ENCODE assay signal across 31 cellular contexts in genomic region chr11:34182921-34183685, GRCh38.
"Had no signal": no experiment of that assay in that cellular context is flagged by ENCODE, and none has a peak within 500 bp of the region (broad histone marks: within the 10 kb centered on the region; RNA-seq: fewer than 3 reads in every experiment).

No MANE protein-coding gene starts in this region.

- H3K4me3 Mint-ChIP-seq: activated naive CD8-positive, alpha-beta T cell treated with anti-CD3 and anti-CD28 coated beads, Interleukin-2, amount 10 ng/mL, durations not matched to agents 7 days and 5 days; activated T-cell treated with anti-CD3 and anti-CD28 coated beads, Interleukin-2, amount 50 U/mL, for 24 hours; immature natural killer cell; naive thymus-derived CD8-positive, alpha-beta T cell; neural crest cell; stimulated activated naive CD8-positive, alpha-beta T cell treated with anti-CD3 and anti-CD28 coated beads, Interleukin-15, Interleukin-2, amounts not matched to agents 100 ng/mL and 50 ng/mL, for 24 hours; T-cell; T-helper 2 cell treated with Interferon-gamma antibody and Interleukin-4, amounts not matched to agents 5 μg/mL and 100 μg/mL, for 36 hours had no signal

- H3K27me3 ChIP-seq: brain microvascular endothelial cell, left lung, right atrium auricular region, thyroid gland, upper lobe of left lung, vagina had no signal

- H3K9me3 Mint-ChIP-seq: activated naive CD8-positive, alpha-beta T cell treated with anti-CD3 and anti-CD28 coated beads, Interleukin-2, amount 10 ng/mL, durations not matched to agents 7 days and 5 days; activated T-cell treated with anti-CD3 and anti-CD28 coated beads, Interleukin-2, amount 50 U/mL, for 24 hours; immature natural killer cell; naive thymus-derived CD8-positive, alpha-beta T cell; neural crest cell; stimulated activated naive CD8-positive, alpha-beta T cell treated with anti-CD3 and anti-CD28 coated beads, Interleukin-15, Interleukin-2, amounts not matched to agents 100 ng/mL and 50 ng/mL, for 24 hours; T-cell; T-helper 2 cell treated with Interferon-gamma antibody and Interleukin-4, amounts not matched to agents 5 μg/mL and 100 μg/mL, for 36 hours had no signal

- H3K36me3 Mint-ChIP-seq: activated naive CD8-positive, alpha-beta T cell treated with anti-CD3 and anti-CD28 coated beads, Interleukin-2, amount 10 ng/mL, durations not matched to agents 7 days and 5 days; immature natural killer cell; naive thymus-derived CD8-positive, alpha-beta T cell; T-cell had no signal

- H3K4me1 Mint-ChIP-seq: immature natural killer cell; naive thymus-derived CD8-positive, alpha-beta T cell; T-cell had no signal

- H3K4me3 ChIP-seq: left lung, lower lobe of right lung, psoas muscle, right atrium auricular region, smooth muscle cell, thyroid gland, upper lobe of left lung, vagina had no signal

- FAIRE-seq: astrocyte had no signal

- H3K27ac Mint-ChIP-seq: activated naive CD8-positive, alpha-beta T cell treated with anti-CD3 and anti-CD28 coated beads, Interleukin-2, amount 10 ng/mL, durations not matched to agents 7 days and 5 days; activated T-cell treated with anti-CD3 and anti-CD28 coated beads, Interleukin-2, amount 50 U/mL, for 24 hours; immature natural killer cell; stimulated activated naive CD8-positive, alpha-beta T cell treated with anti-CD3 and anti-CD28 coated beads, Interleukin-15, Interleukin-2, amounts not matched to agents 100 ng/mL and 50 ng/mL, for 24 hours; T-cell; T-helper 2 cell treated with Interferon-gamma antibody and Interleukin-4, amounts not matched to agents 5 μg/mL and 100 μg/mL, for 36 hours had no signal

- H3K36me3 ChIP-seq: brain microvascular endothelial cell, left lung, lower lobe of right lung, right atrium auricular region, thyroid gland, upper lobe of left lung, vagina had no signal

- DNase-seq: activated CD4-positive, alpha-beta T cell treated with anti-CD3 and anti-CD28 coated beads for 4 hours; activated CD4-positive, alpha-beta T cell treated with anti-CD3 and anti-CD28 coated beads, Interleukin-2, amount 50 U/mL, for 48 hours; activated CD4-positive, CD25-positive, alpha-beta regulatory T cell; activated CD8-positive, alpha-beta memory T cell treated with anti-CD3 and anti-CD28 coated beads, Interleukin-2, amount 50 U/mL, for 48 hours; activated naive CD4-positive, alpha-beta T cell; activated naive CD8-positive, alpha-beta T cell treated with anti-CD3 and anti-CD28 coated beads, Interleukin-2, amount 10 ng/mL, durations not matched to agents 7 days and 5 days; activated T-cell treated with anti-CD3 and anti-CD28 coated beads, Interleukin-2, amount 50 U/mL, for 24 hours; amniotic stem cell; brain microvascular endothelial cell; foreskin fibroblast; head of caudate nucleus; hypothalamus; immature natural killer cell; left lung; mesenchymal stem cell; naive thymus-derived CD8-positive, alpha-beta T cell; occipital lobe; stimulated activated CD4-positive, alpha-beta T cell treated with anti-CD3 and anti-CD28 coated beads, Interleukin-2, amount 100 ng/mL, for 24 hours; T-cell; thyroid gland; upper lobe of left lung had no signal

- H3K27me3 Mint-ChIP-seq: activated naive CD8-positive, alpha-beta T cell treated with anti-CD3 and anti-CD28 coated beads, Interleukin-2, amount 10 ng/mL, durations not matched to agents 7 days and 5 days; naive thymus-derived CD8-positive, alpha-beta T cell; stimulated activated naive CD8-positive, alpha-beta T cell treated with anti-CD3 and anti-CD28 coated beads, Interleukin-15, Interleukin-2, amounts not matched to agents 100 ng/mL and 50 ng/mL, for 24 hours; T-cell had no signal

- ATAC-seq: esophagus mucosa; left lung; lower lobe of right lung; naive thymus-derived CD8-positive, alpha-beta T cell; psoas muscle; T-cell had no signal
